29 cellular contexts compared by ENCODE assay signal in the genomic region with DNA sequence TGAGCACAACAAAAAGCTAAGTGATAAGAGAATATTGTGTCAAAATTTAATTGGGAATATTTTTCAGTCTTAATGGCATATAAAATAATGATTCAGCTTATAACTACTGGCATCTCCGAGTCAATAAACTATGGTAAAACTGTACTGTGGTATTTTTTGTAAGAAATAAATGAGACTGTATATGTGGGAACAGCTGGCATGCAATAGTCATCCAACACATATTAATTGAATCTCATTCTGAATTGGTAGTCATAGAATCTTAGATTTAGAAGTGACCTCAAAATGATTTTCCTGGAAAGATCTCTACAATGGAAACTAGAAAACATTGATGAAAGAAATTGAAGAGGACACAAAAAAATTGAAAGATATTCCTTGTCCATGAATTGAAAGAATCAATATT.
"Had no signal": no experiment of that assay in that cellular context is flagged by ENCODE, and none has a peak within 500 bp of the region (broad histone marks: within the 10 kb centered on the region; RNA-seq: fewer than 3 reads in every experiment).

No MANE protein-coding gene starts in this region.

- H3K4me1 ChIP-seq: colonic mucosa, esophagus muscularis mucosa, esophagus squamous epithelium, gastrocnemius medialis, gastroesophageal sphincter, heart left ventricle, heart right ventricle had no signal

- H3K9me3 ChIP-seq: colonic mucosa, esophagus squamous epithelium, gastrocnemius medialis had no signal

- H3K27me3 ChIP-seq: colonic mucosa, dorsolateral prefrontal cortex, esophagus muscularis mucosa, esophagus squamous epithelium, foreskin keratinocyte, gastroesophageal sphincter, heart left ventricle had no signal

- FAIRE-seq: colon, endometrium, endothelial cell of umbilical vein, frontal cortex had no signal

- H3K36me3 ChIP-seq: colonic mucosa, esophagus muscularis mucosa, esophagus squamous epithelium, gastrocnemius medialis, gastroesophageal sphincter, heart left ventricle, heart right ventricle had no signal

- ATAC-seq: effector memory CD8-positive, alpha-beta T cell; esophagus mucosa; foreskin keratinocyte; gastrocnemius medialis; gastroesophageal sphincter; heart left ventricle; heart right ventricle had no signal

- H3K27ac ChIP-seq: colonic mucosa, coronary artery, dorsolateral prefrontal cortex, epithelial cell of prostate, esophagus muscularis mucosa, esophagus squamous epithelium, foreskin keratinocyte, gastrocnemius medialis, gastroesophageal sphincter, heart left ventricle, heart right ventricle had no signal

- H3K27ac Mint-ChIP-seq: dendritic cell treated with granulocyte-macrophage colony-stimulating factor and Interleukin-4, amounts not matched to agents 40 ng/mL and 50 ng/mL, for 4 days; effector memory CD8-positive, alpha-beta T cell; endodermal cell had no signal

- DNase-seq: colonic mucosa; cortex of kidney; dermis blood vessel endothelial cell; dorsolateral prefrontal cortex; effector CD4-positive, alpha-beta T cell; effector CD8-positive, alpha-beta T cell; effector memory CD4-positive, alpha-beta T cell; effector memory CD8-positive, alpha-beta T cell; endodermal cell; erythroblast; esophagus squamous epithelium; foreskin fibroblast; foreskin keratinocyte; foreskin melanocyte; gastrocnemius medialis; glutamatergic neuron; head of caudate nucleus; heart left ventricle; heart right ventricle had no signal

- H3K4me3 ChIP-seq: colonic mucosa, coronary artery, dorsolateral prefrontal cortex, esophagus muscularis mucosa, esophagus squamous epithelium, gastrocnemius medialis, gastroesophageal sphincter, heart left ventricle, heart right ventricle had no signal

- H3K4me3 Mint-ChIP-seq: dendritic cell treated with granulocyte-macrophage colony-stimulating factor and Interleukin-4, amounts not matched to agents 40 ng/mL and 50 ng/mL, for 4 days; effector memory CD8-positive, alpha-beta T cell; endodermal cell had no signal
